Comparison of ENCODE assay signal across 9 cellular contexts in the genomic region with DNA sequence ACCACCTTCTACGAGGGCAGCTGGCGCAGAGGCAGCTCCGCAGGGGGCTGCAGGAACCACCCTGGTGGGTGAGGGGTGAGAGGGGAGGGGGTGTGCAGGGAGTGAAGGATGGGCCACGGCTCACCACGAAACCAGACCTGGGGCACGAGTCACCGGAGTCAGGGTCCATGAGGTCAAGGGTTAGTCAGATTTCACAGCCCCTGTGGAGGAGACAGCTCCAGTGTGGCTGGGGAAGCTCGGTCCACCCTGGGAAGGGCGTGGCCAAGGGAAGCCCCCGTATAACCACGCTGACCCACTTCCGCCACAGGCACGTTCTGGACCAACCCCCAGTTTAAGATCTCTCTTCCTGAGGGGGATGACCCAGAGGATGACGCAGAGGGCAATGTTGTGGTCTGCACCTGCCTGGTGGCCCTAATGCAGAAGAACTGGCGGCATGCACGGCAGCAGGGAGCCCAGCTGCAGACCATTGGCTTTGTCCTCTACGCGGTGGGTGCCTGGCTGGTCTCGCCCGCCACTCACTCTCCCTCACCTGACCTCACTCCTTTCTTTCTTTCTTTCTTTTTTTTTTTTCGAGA. TPM values are rescaled to one million over a fixed set of nuclear protein-coding genes. Genes with fewer than 3 reads are reported as not detected.
DNase-seq lines count a peak whose midpoint lies in the region; ATAC-seq lines count a peak whose summit lies in the region.
"Had no signal": no experiment of that assay in that cellular context is flagged by ENCODE, and none has a peak within 500 bp of the region (broad histone marks: within the 10 kb centered on the region; RNA-seq: fewer than 3 reads in every experiment).

No MANE protein-coding gene starts in this region.

- peak; percentile 30 for DNase-seq in activated naive CD4-positive, alpha-beta T cell treated with anti-CD3 and anti-CD28 coated beads for 36 hours
- no peak for DNase-seq in activated naive CD4-positive, alpha-beta T cell (lab: John Stamatoyannopoulos, UW)
- peak; percentile 35 to 47 for DNase-seq in activated T-cell treated with anti-CD3 and anti-CD28 coated beads, Interleukin-2, amount 50 U/mL, for 48 hours
- DNase-seq in foreskin melanocyte (no peak), OCI-M2 (lab: John Stamatoyannopoulos, UW; ENCODE audit: unreplicated experiment) (no peak)

- no peaks in the 10 kb centered on the region for H3K9me3 Mint-ChIP-seq in activated naive CD4-positive, alpha-beta T cell treated with anti-CD3 and anti-CD28 coated beads for 36 hours
- peaks cover 3% of the 10 kb centered on the region for H3K9me3 Mint-ChIP-seq in stimulated activated memory B cell treated with anti-CD40 and anti-IgM and Interleukin-4, amounts not matched to agents 10 μg/mL and 1 μg/mL and 100 μg/mL, for 72 hours
- H3K9me3 Mint-ChIP-seq: activated T-helper 2 cell treated with anti-CD3 and anti-CD28 coated beads, Interferon-gamma antibody, Interleukin-2, Interleukin-4, amounts not matched to agents 10 μg/mL and 5 μg/mL and 100 μg/mL, durations not matched to agents 14 hours and 24 hours and 36 hours had no signal

- ATAC-seq in HG02885 (IDR thresholded peaks at IDR 0.05; ENCODE audit: poor library complexity, unreplicated experiment) = peak; percentile 54
- peak; percentile 82 for ATAC-seq in stimulated activated memory B cell treated with anti-CD40 and anti-IgM and Interleukin-4, amounts not matched to agents 10 μg/mL and 1 μg/mL and 100 μg/mL, for 72 hours
- ATAC-seq in GM21390 (IDR thresholded peaks at IDR 0.05; ENCODE audit: unreplicated experiment) = no peak

- no peaks in the 10 kb centered on the region for H3K36me3 Mint-ChIP-seq in activated naive CD4-positive, alpha-beta T cell treated with anti-CD3 and anti-CD28 coated beads for 36 hours (ENCODE audit: low read depth)
- no peaks in the 10 kb centered on the region for H3K36me3 Mint-ChIP-seq in stimulated activated memory B cell treated with anti-CD40 and anti-IgM and Interleukin-4, amounts not matched to agents 10 μg/mL and 1 μg/mL and 100 μg/mL, for 72 hours

- CTCF ChIA-PET in activated naive CD4-positive, alpha-beta T cell treated with anti-CD3 and anti-CD28 coated beads for 36 hours (lab: Charles Lee) = interaction anchor here (0.6 to 1.5 kb wide), 4 partner anchors 8 to 119 kb away, joined by 3 to 4 read pairs (median 3); no protein-coding TSS in a partner anchor

- H3K27me3 Mint-ChIP-seq in activated naive CD4-positive, alpha-beta T cell treated with anti-CD3 and anti-CD28 coated beads for 36 hours (ENCODE audit: low read depth) = peaks cover 6% of the 10 kb centered on the region
- peaks cover 36% of the 10 kb centered on the region for H3K27me3 Mint-ChIP-seq in stimulated activated memory B cell treated with anti-CD40 and anti-IgM and Interleukin-4, amounts not matched to agents 10 μg/mL and 1 μg/mL and 100 μg/mL, for 72 hours

- H3K4me1 Mint-ChIP-seq in activated naive CD4-positive, alpha-beta T cell treated with anti-CD3 and anti-CD28 coated beads for 36 hours (ENCODE audit: low read depth) = peaks cover 4% of the 10 kb centered on the region
- H3K4me1 Mint-ChIP-seq in stimulated activated memory B cell treated with anti-CD40 and anti-IgM and Interleukin-4, amounts not matched to agents 10 μg/mL and 1 μg/mL and 100 μg/mL, for 72 hours = peaks cover 23% of the 10 kb centered on the region

- no peak overlapping the region for H3K27ac Mint-ChIP-seq in activated naive CD4-positive, alpha-beta T cell treated with anti-CD3 and anti-CD28 coated beads for 36 hours
- H3K27ac Mint-ChIP-seq in stimulated activated memory B cell treated with anti-CD40 and anti-IgM and Interleukin-4, amounts not matched to agents 10 μg/mL and 1 μg/mL and 100 μg/mL, for 72 hours = no peak overlapping the region
- H3K27ac Mint-ChIP-seq: activated T-helper 2 cell treated with anti-CD3 and anti-CD28 coated beads, Interferon-gamma antibody, Interleukin-2, Interleukin-4, amounts not matched to agents 10 μg/mL and 5 μg/mL and 100 μg/mL, durations not matched to agents 14 hours and 24 hours and 36 hours had no signal

- no peak overlapping the region for H3K4me3 Mint-ChIP-seq in activated naive CD4-positive, alpha-beta T cell treated with anti-CD3 and anti-CD28 coated beads for 36 hours
- H3K4me3 Mint-ChIP-seq in stimulated activated memory B cell treated with anti-CD40 and anti-IgM and Interleukin-4, amounts not matched to agents 10 μg/mL and 1 μg/mL and 100 μg/mL, for 72 hours = peak overlapping the region; percentile 34

- intact Hi-C loops in activated naive CD4-positive, alpha-beta T cell treated with anti-CD3 and anti-CD28 coated beads for 36 hours (cut with micrococcal nuclease) = no loop called here

RNA-seq across cellular contexts. Expression of gene CAPN11, which starts 18.4 kb away (rescaled TPM):
- total RNA-seq in activated naive CD4-positive, alpha-beta T cell treated with anti-CD3 and anti-CD28 coated beads for 36 hours = not detected

RNA-seq across cellular contexts. Expression of gene MYMX, which starts 39.7 kb away (rescaled TPM):
- total RNA-seq in activated naive CD4-positive, alpha-beta T cell treated with anti-CD3 and anti-CD28 coated beads for 36 hours = not detected
- total RNA-seq: activated T-helper 2 cell treated with anti-CD3 and anti-CD28 coated beads, Interferon-gamma antibody, Interleukin-2, Interleukin-4, amounts not matched to agents 10 μg/mL and 5 μg/mL and 100 μg/mL, durations not matched to agents 14 hours and 24 hours and 36 hours had no signal

RNA-seq across cellular contexts. Expression of gene SLC29A1, which starts 46.4 kb away (rescaled TPM):
- 10 to 100 TPM; 32.7 to 33.4 TPM for total RNA-seq in activated naive CD4-positive, alpha-beta T cell treated with anti-CD3 and anti-CD28 coated beads for 36 hours

RNA-seq across cellular contexts. Expression of gene TMEM63B, which starts 49.7 kb away (rescaled TPM):
- 1 to 10 TPM; 7.8 to 8.3 TPM for total RNA-seq in activated naive CD4-positive, alpha-beta T cell treated with anti-CD3 and anti-CD28 coated beads for 36 hours

RNA-seq across cellular contexts. Expression of gene MRPL14, which starts 49.8 kb away (rescaled TPM):
- 10 to 100 TPM; 40.9 to 41.0 TPM for total RNA-seq in activated naive CD4-positive, alpha-beta T cell treated with anti-CD3 and anti-CD28 coated beads for 36 hours

Comparison
In these comparisons a context has a peak if more than half of its experiments do, and no peak if none do; other contexts are left out.
1. DNase-seq: peak in activated naive CD4-positive, alpha-beta T cell treated with anti-CD3 and anti-CD28 coated beads for 36 hours (single experiment) and activated T-cell treated with anti-CD3 and anti-CD28 coated beads, Interleukin-2, amount 50 U/mL, for 48 hours (2 of 2); none in activated naive CD4-positive, alpha-beta T cell (0 of 4), foreskin melanocyte (single experiment) and OCI-M2 (single experiment).